12 cellular contexts compared by ENCODE assay signal in genomic region chr17:44872131-44872768, GRCh38. TPM values are rescaled to one million over a fixed set of nuclear protein-coding genes. Genes with fewer than 3 reads are reported as not detected.
A peak's percentile ranks its signal among the peaks of the same experiment; 100 is the strongest.
DNase-seq lines count a peak whose midpoint lies in the region; ATAC-seq and TF ChIP-seq lines count a peak whose summit lies in the region.
"Had no signal": no experiment of that assay in that cellular context is flagged by ENCODE, and none has a peak within 500 bp of the region (broad histone marks: within the 10 kb centered on the region; RNA-seq: fewer than 3 reads in every experiment).

No MANE protein-coding gene starts in this region.

- intact Hi-C loops in ascending aorta (cut with DNase I) = no loop called here

- ATAC-seq in HG02588 (IDR thresholded peaks at IDR 0.05; ENCODE audit: unreplicated experiment) (no peak), HG02571 (IDR thresholded peaks at IDR 0.05; ENCODE audit: unreplicated experiment) (no peak)

- H3K4me1 ChIP-seq in ascending aorta = peaks cover 3% of the 10 kb centered on the region in 2 donors

- H3K4me3 ChIP-seq in AG10803 (ENCODE audit: low read length) (no peak overlapping the region), ascending aorta (no peak overlapping the region)

- no peaks in the 10 kb centered on the region for H3K9me3 ChIP-seq in ascending aorta

- H3K27ac ChIP-seq in ascending aorta = peak overlapping the region; percentile 34 to 71

- no peaks in the 10 kb centered on the region for H3K27me3 ChIP-seq in ascending aorta

- peaks cover 52 to 75% of the 10 kb centered on the region in 2 donors for H3K36me3 ChIP-seq in ascending aorta

- peak; percentile 37 for DNase-seq in AG10803 (ENCODE audit: low read depth)
- peak; percentile 87 for DNase-seq in NCI-H1694 treated with DMSO at 0.1 percent for 48 hours (lab: John Stamatoyannopoulos, UW)
- peak; percentile 38 to 64 for DNase-seq in ascending aorta (ENCODE audit: low spot score in 2 of 2)
- DNase-seq in lung microvascular endothelial cell (ENCODE audit: low read depth in 2 of 2) = peak; percentile 24 to 62
- no peak for DNase-seq in iPS-NIHi7 (ENCODE audit: extremely low spot score)
- DNase-seq in cortex of kidney (lab: John Stamatoyannopoulos, UW) = no peak
- DNase-seq: DND-41, HCEC 1CT, SHP77 had no signal

- TF ChIP-seq CTCF in AG10803 (conservative IDR thresholded peaks at IDR 0.05; ENCODE audit: low read length) (no peak), ascending aorta (IDR thresholded peaks at IDR 0.05) (no peak)

RNA-seq across cellular contexts. Expression of gene HIGD1B, which starts 24.6 kb away (rescaled TPM):
- total RNA-seq in ascending aorta = not detected
- total RNA-seq in lung microvascular endothelial cell = not detected in 2 replicates
- total RNA-seq: myocyte had no signal

RNA-seq across cellular contexts. Expression of gene EFTUD2, which starts 27.0 kb away (rescaled TPM):
- total RNA-seq in ascending aorta (126 TPM), lung microvascular endothelial cell (116 and 136 TPM in 2 replicates)

RNA-seq across cellular contexts. Expression of gene GJC1, which starts 42.2 kb away (rescaled TPM):
- total RNA-seq in ascending aorta (9.9 TPM), lung microvascular endothelial cell (3.9 and 5.2 TPM in 2 replicates)

RNA-seq across cellular contexts. Expression of gene GFAP, which starts 43.0 kb away (rescaled TPM):
- total RNA-seq in ascending aorta (1.7 TPM), lung microvascular endothelial cell (not detected in 2 replicates)

Comparison
In these comparisons a context has a peak if more than half of its experiments do, and no peak if none do; other contexts are left out.
1. DNase-seq: peak in AG10803 (single experiment), NCI-H1694 treated with DMSO at 0.1 percent for 48 hours (single experiment), ascending aorta (2 of 2) and lung microvascular endothelial cell (2 of 2); none in iPS-NIHi7 (single experiment) and cortex of kidney (single experiment).